10 cellular contexts compared by ENCODE assay signal in genomic region chr3:85801955-85802354, GRCh38.
A peak's percentile ranks its signal among the peaks of the same experiment; 100 is the strongest.
DNase-seq lines count a peak whose midpoint lies in the region; ATAC-seq, FAIRE-seq and TF ChIP-seq lines count a peak whose summit lies in the region.
"Had no signal": no experiment of that assay in that cellular context is flagged by ENCODE, and none has a peak within 500 bp of the region (broad histone marks: within the 10 kb centered on the region; RNA-seq: fewer than 3 reads in every experiment).

No MANE protein-coding gene starts in this region.

- H3K36me3 ChIP-seq in Karpas-422 (ENCODE audit: insufficient read depth, low read length) (no peaks in the 10 kb centered on the region), SJCRH30 (no peaks in the 10 kb centered on the region), upper lobe of left lung (no peaks in the 10 kb centered on the region)

- no peaks in the 10 kb centered on the region for H4K20me1 ChIP-seq in Karpas-422 (ENCODE audit: insufficient read depth, low read depth, low read length)

- no peaks in the 10 kb centered on the region for H3K4me1 ChIP-seq in Karpas-422 (ENCODE audit: low read length)
- H3K4me1 ChIP-seq in SJCRH30: no peaks in the 10 kb centered on the region
- H3K4me1 ChIP-seq in upper lobe of left lung: no peaks in the 10 kb centered on the region

- no peak overlapping the region for H2AFZ ChIP-seq in Karpas-422 (ENCODE audit: low read length)

- TF ChIP-seq CTCF in D721Med (IDR thresholded peaks at IDR 0.05; ENCODE audit: insufficient read depth, missing control alignments): peak; percentile 44
- no peak for TF ChIP-seq CTCF in GM20000 (IDR thresholded peaks at IDR 0.05; ENCODE audit: extremely low read depth, missing control alignments)
- no peak for TF ChIP-seq CTCF in upper lobe of left lung (IDR thresholded peaks at IDR 0.05)

- no peak for ATAC-seq in upper lobe of left lung (ENCODE audit: low FRiP score in 2 of 2)

- H3K9me2 ChIP-seq in Karpas-422 (replicated peaks; ENCODE audit: insufficient read depth, low read length): no peaks in the 10 kb centered on the region

- no peaks in the 10 kb centered on the region for H3K79me2 ChIP-seq in Karpas-422 (ENCODE audit: low read length)

- TF ChIP-seq POLR2A in upper lobe of left lung (IDR thresholded peaks at IDR 0.05): no peak

- peaks cover 3% of the 10 kb centered on the region for H3K9me3 ChIP-seq in Karpas-422 (ENCODE audit: low read length)
- H3K9me3 ChIP-seq in SJCRH30 (replicated peaks): no peaks in the 10 kb centered on the region
- H3K9me3 ChIP-seq in upper lobe of left lung: no peaks in the 10 kb centered on the region

- no peak overlapping the region for H3K27ac ChIP-seq in Karpas-422 (ENCODE audit: low read length)
- H3K27ac ChIP-seq in SJCRH30: no peak overlapping the region
- H3K27ac ChIP-seq in upper lobe of left lung: no peak overlapping the region

- 18 to 24% methylated on average over 3 of the region's 3 CpGs for WGBS in upper lobe of left lung, 2 donors

- H3K27me3 ChIP-seq in Karpas-422 (ENCODE audit: low read length) (no peaks in the 10 kb centered on the region), SJCRH30 (no peaks in the 10 kb centered on the region), upper lobe of left lung (no peaks in the 10 kb centered on the region)

- no peak for DNase-seq in D721Med (ENCODE audit: insufficient read length, low spot score)
- DNase-seq in Karpas-422: peak; percentile 44
- DNase-seq in SJCRH30: peak; percentile 4 to 36
- DNase-seq in iPS-NIHi11 (ENCODE audit: low spot score): peak; percentile 30
- DNase-seq in GM20000 (ENCODE audit: low spot score): no peak
- no peak for DNase-seq in stimulated activated naive CD4-positive, alpha-beta T cell treated with Interleukin-2 at 50 U/mL for 16 hours (lab: John Stamatoyannopoulos, UW)
- DNase-seq in UCSD-AML1 (lab: John Stamatoyannopoulos, UW; ENCODE audit: unreplicated experiment): no peak
- no peak for DNase-seq in upper lobe of left lung
- DNase-seq: activated naive CD4-positive, alpha-beta T cell treated with anti-CD3 and anti-CD28 coated beads, Interleukin-2, amount 50 U/mL, for 16 hours; GDM1 had no signal

- H3K4me3 ChIP-seq in Karpas-422 (ENCODE audit: low read length): no peak overlapping the region
- no peak overlapping the region for H3K4me3 ChIP-seq in SJCRH30
- no peak overlapping the region for H3K4me3 ChIP-seq in upper lobe of left lung

- no peak overlapping the region for H3K4me2 ChIP-seq in Karpas-422 (ENCODE audit: low read depth, low read length, poor library complexity, severe bottlenecking)

- no peak overlapping the region for H3K9ac ChIP-seq in Karpas-422 (ENCODE audit: low read length)

- FAIRE-seq in D721Med (lab: Jason Lieb, UNC): peak; percentile 68

- TF ChIP-seq EP300 in upper lobe of left lung (IDR thresholded peaks at IDR 0.05): no peak

Comparison
In these comparisons a context has a peak if more than half of its experiments do, and no peak if none do; other contexts are left out.
1. DNase-seq: peak in Karpas-422 (single experiment), SJCRH30 (2 of 2) and iPS-NIHi11 (single experiment); none in D721Med (single experiment), GM20000 (single experiment), stimulated activated naive CD4-positive, alpha-beta T cell treated with Interleukin-2 at 50 U/mL for 16 hours (single experiment), UCSD-AML1 (single experiment) and upper lobe of left lung (0 of 2).